Comparison of ENCODE assay signal across 1 cellular context in the genomic region with DNA sequence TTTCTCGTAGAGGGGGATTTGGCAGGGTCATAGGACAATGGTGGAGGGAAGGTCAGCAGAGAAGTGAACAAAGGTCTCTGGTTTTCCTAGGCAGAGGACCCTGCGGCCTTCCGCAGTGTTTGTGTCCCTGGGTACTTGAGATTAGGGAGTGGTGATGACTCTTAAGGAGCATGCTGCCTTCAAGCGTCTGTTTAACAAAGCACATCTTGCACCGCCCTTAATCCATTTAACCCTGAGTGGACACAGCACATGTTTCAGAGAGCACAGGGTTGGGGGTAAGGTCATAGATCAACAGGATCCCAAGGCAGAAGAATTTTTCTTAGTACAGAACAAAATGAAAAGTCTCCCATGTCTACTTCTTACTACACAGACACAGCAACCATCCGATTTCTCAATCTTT.
DNase-seq lines count a peak whose midpoint lies in the region; ATAC-seq, FAIRE-seq and TF ChIP-seq lines count a peak whose summit lies in the region.
"Not testable (repeated sequence)": the region's sequence is repeated elsewhere in the genome, so short reads cannot be mapped to it uniquely, and the experiment has no call there.

No MANE protein-coding gene starts in this region.

- H3K79me2 ChIP-seq in K562 (ENCODE audit: control insufficient read depth, insufficient read depth, low read length) = not testable (repeated sequence)

- not testable (repeated sequence) for FAIRE-seq in K562 (lab: Jason Lieb, UNC)

- intact Hi-C loops in K562 (cut with micrococcal nuclease) = loop anchor here (5.0 kb wide), 1 partner anchor 81 kb away; the partner anchor contains the start of gene OGT

- H3K4me3 ChIP-seq in K562 = not testable (repeated sequence)

- H3K4me1 ChIP-seq in K562 (replicated peaks in 1 of 2; ENCODE audit: control insufficient read depth in 2 of 2, insufficient read depth in 2 of 2, low read length in 2 of 2) = peaks cover 18 to 22% of the 10 kb centered on the region in 2 experiments; a peak in 4 of 5 replicates

- peak overlapping the region; percentile 78; the same call in 2 of the 3 replicates for H3K27ac ChIP-seq in K562 (ENCODE audit: extremely low read depth, low read depth, low read length)

- not testable (repeated sequence) for H3K27me3 ChIP-seq in K562 (ENCODE audit: control insufficient read depth in 2 of 2, insufficient read depth in 2 of 2, low read length in 2 of 2)

- H2AFZ ChIP-seq in K562 (ENCODE audit: low read depth, low read length) = not testable (repeated sequence)

- not testable (repeated sequence) for TF ChIP-seq EP300 in K562 (IDR thresholded peaks at IDR 0.05; ENCODE audit: low read length)

- DNase-seq in K562 (ENCODE audit: extremely low read depth in 1 of 4, low spot score in 3 of 4) = not testable (repeated sequence)

- peak; percentile 61 for ATAC-seq in K562

- not testable (repeated sequence) for H4K20me1 ChIP-seq in K562 (replicated peaks; ENCODE audit: control insufficient read depth, insufficient read depth, low read length)

- not testable (repeated sequence) for TF ChIP-seq RAD21 in K562 (CRISPR knock-in tag; conservative IDR thresholded peaks at IDR 0.05 in 1 of 2, IDR thresholded peaks at IDR 0.05 in 1 of 2)

- peaks cover 59% of the 10 kb centered on the region for H3K36me3 ChIP-seq in K562 (ENCODE audit: control insufficient read depth, insufficient read depth, low read length)

- TF ChIP-seq CTCF in K562 (IDR thresholded peaks at IDR 0.05 in 2 of 3, conservative IDR thresholded peaks at IDR 0.05 in 1 of 3; ENCODE audit: insufficient read depth in 2 of 3, low read depth in 1 of 3, low read length in 3 of 3) = not testable (repeated sequence)

- POLR2A ChIA-PET in K562 (lab: Yijun Ruan, JAX) = not testable (repeated sequence)

- CTCF ChIA-PET in K562 (lab: Yijun Ruan, JAX; ENCODE audit: low intra/inter-chr PET ratio) = not testable (repeated sequence)

- not testable (repeated sequence) for H3K9me1 ChIP-seq in K562 (ENCODE audit: control insufficient read depth, insufficient read depth, low read length)

- in situ Hi-C loops in K562 (cut with MboI) = not testable (repeated sequence)

- not testable (repeated sequence) for H3K4me2 ChIP-seq in K562 (ENCODE audit: insufficient read depth, low read length)

- 0 out of 4 replicates have a peak overlapping the region, but pooled peaks of 1 of the 2 experiments have one; percentile 53 for H3K9ac ChIP-seq in K562 (ENCODE audit: insufficient read depth in 1 of 2, low read depth in 2 of 2, low read length in 2 of 2)

- TF ChIP-seq POLR2A in K562 (conservative IDR thresholded peaks at IDR 0.05) = not testable (repeated sequence)

- BruUV-seq in K562 (replicated peaks; lab: Mats Ljungman, UMichigan) = not testable (repeated sequence)

- H3K9me3 ChIP-seq in K562 (replicated peaks; ENCODE audit: control insufficient read depth, insufficient read depth, low read depth, low read length) = not testable (repeated sequence)

- WGBS in K562 (ENCODE audit: insufficient coverage, low coverage, missing lambda C conversion rate) = 40% methylated on average over 1 of the region's 6 CpGs

TF ChIP-seq in K562, 482 proteins besides CTCF, POLR2A, EP300 and RAD21:
- TF ChIP-seq KDM1A (IDR thresholded peaks at IDR 0.05) (0 out of 4 replicates have a peak, but pooled peaks of 1 of the 2 experiments have one; percentile 10), NCOR1 (IDR thresholded peaks at IDR 0.05) (peak; percentile 39; the same call in 1 of the 2 replicates), SMARCE1 (IDR thresholded peaks at IDR 0.05) (peak; percentile 10; the same call in 1 of the 2 replicates), TAL1 (IDR thresholded peaks at IDR 0.05) (peak; percentile 62), CXXC5 (CRISPR knock-in tag; IDR thresholded peaks at IDR 0.05) (peak; percentile 26), MNT (conservative IDR thresholded peaks at IDR 0.05) (peak; percentile 57 to 63; a peak in 3 of 4 replicates), NFIC (IDR thresholded peaks at IDR 0.05) (0 out of 2 replicates have a peak, but pooled peaks have one; percentile 8), CBFA2T2 (conservative IDR thresholded peaks at IDR 0.05) (peak; percentile 67), NR2C1 (IDR thresholded peaks at IDR 0.05) (0 out of 2 replicates have a peak, but pooled peaks have one; percentile 23), ARID1B (IDR thresholded peaks at IDR 0.05) (peak; percentile 48), SOX6 (IDR thresholded peaks at IDR 0.05) (peak; percentile 20; the same call in 1 of the 2 replicates), CBFA2T3 (IDR thresholded peaks at IDR 0.05) (peak; percentile 76)
- TF ChIP-seq NR2C1 (tag; IDR thresholded peaks at IDR 0.05) = not testable (repeated sequence)
TF ChIP-seq in K562: peak in this region for 12; not testable (repeated sequence) for 470.
